In genomic region chr1:26959722-26960624, GRCh38 we compare ENCODE assay signal across 9 cellular contexts.
DNase-seq lines count a peak whose midpoint lies in the region; ATAC-seq and TF ChIP-seq lines count a peak whose summit lies in the region.
"Had no signal": no experiment of that assay in that cellular context is flagged by ENCODE, and none has a peak within 500 bp of the region (broad histone marks: within the 10 kb centered on the region; RNA-seq: fewer than 3 reads in every experiment).

A gene with protein sequence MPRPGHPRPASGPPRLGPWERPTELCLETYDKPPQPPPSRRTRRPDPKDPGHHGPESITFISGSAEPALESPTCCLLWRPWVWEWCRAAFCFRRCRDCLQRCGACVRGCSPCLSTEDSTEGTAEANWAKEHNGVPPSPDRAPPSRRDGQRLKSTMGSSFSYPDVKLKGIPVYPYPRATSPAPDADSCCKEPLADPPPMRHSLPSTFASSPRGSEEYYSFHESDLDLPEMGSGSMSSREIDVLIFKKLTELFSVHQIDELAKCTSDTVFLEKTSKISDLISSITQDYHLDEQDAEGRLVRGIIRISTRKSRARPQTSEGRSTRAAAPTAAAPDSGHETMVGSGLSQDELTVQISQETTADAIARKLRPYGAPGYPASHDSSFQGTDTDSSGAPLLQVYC (minus strand): TSS chr1:26960468. CDS start chr1:26952380, 8,088 bp downstream.

- no peak within 1 kb of the TSS for H3K9ac ChIP-seq in adipocyte (ENCODE audit: low read length)
- H3K9ac ChIP-seq: KMS-11 had no signal

- no peak for ATAC-seq in HG03175 (IDR thresholded peaks at IDR 0.05; ENCODE audit: unreplicated experiment)

- H3K4me3 ChIP-seq in GM12875 (ENCODE audit: low read depth, low read length) (peak within 1 kb of the TSS; percentile 8), adipocyte (ENCODE audit: low read length) (peak within 1 kb of the TSS; percentile 47)

- TF ChIP-seq CTCF in GM12875 (IDR thresholded peaks at IDR 0.05; ENCODE audit: borderline replicate concordance, insufficient read depth, low read depth, low read length) = peak; percentile 32

- H3K9me3 ChIP-seq in adipocyte (ENCODE audit: control insufficient read depth, low read length) = peaks cover 13% of the 10 kb centered on the region

- H3K36me3 ChIP-seq in adipocyte (ENCODE audit: control insufficient read depth, insufficient read depth, low read length, severe bottlenecking) = no peaks in the 10 kb centered on the region

- DNase-seq in RPMI8226 (peak; percentile 91), adipocyte (ENCODE audit: low read depth) (no peak), iPS-NIHi7 (ENCODE audit: extremely low spot score) (peak; percentile 95), Ammon's horn (ENCODE audit: low spot score) (no peak), SW 1271 (lab: John Stamatoyannopoulos, UW) (no peak)
- peak; percentile 15 to 16 for DNase-seq in stimulated activated CD4-positive, alpha-beta T cell treated with anti-CD3 and anti-CD28 coated beads, Interleukin-4, amount 100 ng/mL, for 48 hours (ENCODE audit: low read depth in 2 of 2)

- peaks cover 28% of the 10 kb centered on the region for H3K27me3 ChIP-seq in adipocyte (replicated peaks; ENCODE audit: control insufficient read depth, insufficient read depth, low read length)

- H3K4me1 ChIP-seq in adipocyte (ENCODE audit: control insufficient read depth, insufficient read depth, low read length) = peaks cover 8% of the 10 kb centered on the region

Comparison
In these comparisons a context has a peak if more than half of its experiments do, and no peak if none do; other contexts are left out.
1. DNase-seq: peak in RPMI8226 (single experiment), iPS-NIHi7 (single experiment) and stimulated activated CD4-positive, alpha-beta T cell treated with anti-CD3 and anti-CD28 coated beads, Interleukin-4, amount 100 ng/mL, for 48 hours (2 of 2); none in adipocyte (single experiment), Ammon's horn (single experiment) and SW 1271 (0 of 2).